Comparison of ENCODE assay signal across 8 cellular contexts in genomic region chr9:79571309-79572031, GRCh38.
DNase-seq lines count a peak whose midpoint lies in the region; ATAC-seq and TF ChIP-seq lines count a peak whose summit lies in the region.

Gene TLE4 (plus strand): TSS chr9:79571965. CDS start chr9:79572791, 826 bp downstream.

- peak within 1 kb of the TSS; percentile 91 for H2AFZ ChIP-seq in OCI-LY3 (ENCODE audit: low read depth, low read length)

- H3K27ac ChIP-seq in OCI-LY3 (ENCODE audit: low read length) = peak within 1 kb of the TSS; percentile 94

- H3K4me1 ChIP-seq in OCI-LY3 (ENCODE audit: low read length) = peaks cover 18% of the 10 kb centered on the region

- peaks cover 4% of the 10 kb centered on the region for H3K36me3 ChIP-seq in OCI-LY3 (replicated peaks; ENCODE audit: low read depth, low read length)

- no peak for TF ChIP-seq CTCF in OCI-LY3 (IDR thresholded peaks at IDR 0.05; ENCODE audit: low read depth, low read length)

- peak within 1 kb of the TSS; percentile 88 for H3K9ac ChIP-seq in OCI-LY3 (ENCODE audit: low read length)

- H3K27me3 ChIP-seq in OCI-LY3 (ENCODE audit: low read depth, low read length) = peaks cover 8% of the 10 kb centered on the region; the same call in 1 of the 2 replicates

- DNase-seq in DMS 273 (lab: John Stamatoyannopoulos, UW; ENCODE audit: unreplicated experiment) (peak; percentile 99), HuH-7.5 (ENCODE audit: low spot score) (peak; percentile 93), activated T-cell treated with anti-CD3 and anti-CD28 coated beads for 4 hours (peak; percentile 99), epidermal melanocyte (ENCODE audit: insufficient read length, low spot score) (peak; percentile 92), midbrain (lab: John Stamatoyannopoulos, UW) (peak; percentile 100)
- peak; percentile 99 to 100 for DNase-seq in stimulated activated CD8-positive, alpha-beta memory T cell treated with anti-CD3 and anti-CD28 coated beads, Interleukin-15, amount 100 ng/mL, for 48 hours (ENCODE audit: low read depth in 2 of 2)

- H3K4me2 ChIP-seq in OCI-LY3 (ENCODE audit: low read length) = peak within 1 kb of the TSS; percentile 94

- H3K9me3 ChIP-seq in OCI-LY3 (ENCODE audit: insufficient read depth, low read length) = no peaks in the 10 kb centered on the region

- peaks cover 7% of the 10 kb centered on the region; the same call in 1 of the 2 replicates for H4K20me1 ChIP-seq in OCI-LY3 (ENCODE audit: insufficient read depth, low read length)

- H3K4me3 ChIP-seq in OCI-LY3 (ENCODE audit: low read length) = peak within 1 kb of the TSS; percentile 94

- peaks cover 20% of the 10 kb centered on the region for H3K79me2 ChIP-seq in OCI-LY3 (ENCODE audit: low read length)

- ATAC-seq in GM21526 (IDR thresholded peaks at IDR 0.05; ENCODE audit: low FRiP score, unreplicated experiment) = peak; percentile 83

Comparison
In these comparisons a context has a peak if more than half of its experiments do, and no peak if none do; other contexts are left out.
1. Peak in every context shown above with its lines: DNase-seq, ATAC-seq, H3K4me3 ChIP-seq and H3K27ac ChIP-seq.